32 cellular contexts compared by ENCODE assay signal in the genomic region with DNA sequence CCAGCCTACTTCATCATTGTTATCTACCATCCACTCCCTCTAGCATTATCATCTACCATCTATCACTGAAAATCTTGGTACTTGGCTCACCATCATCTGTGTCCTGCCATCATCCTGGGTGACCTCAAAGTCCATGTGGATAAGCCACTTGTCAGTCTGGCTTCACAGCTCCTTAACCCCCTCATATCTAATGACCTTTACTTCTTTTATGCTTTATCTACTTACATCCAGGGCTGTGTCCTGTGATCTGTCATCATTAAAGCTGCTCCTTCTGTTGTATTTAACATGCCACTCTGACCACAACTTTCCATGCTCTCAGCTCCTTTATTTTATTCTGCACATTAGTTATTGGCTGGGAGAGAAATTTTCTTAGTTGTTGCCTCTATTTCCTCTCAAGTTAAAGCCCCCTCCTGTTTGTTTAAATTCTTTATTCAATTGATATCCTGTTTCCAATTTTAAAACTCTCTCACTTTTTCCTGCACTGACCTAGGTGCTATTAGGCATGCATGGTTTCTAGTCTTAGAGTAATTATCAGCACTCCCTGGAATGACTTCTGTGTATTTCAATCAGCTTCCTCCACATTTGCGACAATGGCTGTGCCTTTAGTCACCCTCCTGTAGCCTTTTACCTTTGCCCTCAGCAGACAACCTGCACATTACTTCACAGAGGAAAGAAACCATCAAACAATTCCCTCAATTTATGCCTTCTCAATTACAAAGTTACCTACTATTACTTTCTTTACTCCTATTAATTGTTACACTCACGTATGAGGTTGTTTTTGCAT. TPM values are rescaled to one million over a fixed set of nuclear protein-coding genes. Genes with fewer than 3 reads are reported as not detected.
"Had no signal": no experiment of that assay in that cellular context is flagged by ENCODE, and none has a peak within 500 bp of the region (broad histone marks: within the 10 kb centered on the region; RNA-seq: fewer than 3 reads in every experiment).

No MANE protein-coding gene starts in this region.

- H3K27me3 ChIP-seq: body of pancreas, right lobe of liver, vagina had no signal

- DNase-seq: activated CD4-positive, alpha-beta T cell treated with anti-CD3 and anti-CD28 coated beads, Interleukin-2, amount 50 U/mL, for 4 hours; activated CD8-positive, alpha-beta memory T cell treated with anti-CD3 and anti-CD28 coated beads, Interleukin-2, amount 50 U/mL, for 48 hours; activated naive CD4-positive, alpha-beta T cell treated with anti-CD3 and anti-CD28 coated beads for 36 hours; activated naive CD8-positive, alpha-beta T cell treated with anti-CD3 and anti-CD28 coated beads, Interleukin-2, amount 10 ng/mL, durations not matched to agents 7 days and 5 days; activated T-cell treated with anti-CD3 and anti-CD28 coated beads, Interleukin-2, amount 50 U/mL, for 4 hours; amygdala; body of pancreas; central memory CD4-positive, alpha-beta T cell; dermis blood vessel endothelial cell; effector CD8-positive, alpha-beta T cell; erythroblast; foreskin fibroblast; hippocampal formation; kidney glomerular epithelial cell; mesenchymal stem cell; naive B cell; nucleus accumbens; right lobe of liver; stimulated activated CD4-positive, alpha-beta T cell treated with anti-CD3 and anti-CD28 coated beads, Interleukin-15, amount 100 ng/mL, for 24 hours; stimulated activated CD8-positive, alpha-beta memory T cell treated with anti-CD3 and anti-CD28 coated beads, Interleukin-4, amount 100 ng/mL, for 48 hours; stimulated activated naive CD4-positive, alpha-beta T cell; SW 1271; T-helper 17 cell had no signal

- ATAC-seq: activated T-cell treated with anti-CD3 and anti-CD28 coated beads, Interleukin-2, amount 50 U/mL, for 4 hours; body of pancreas; right lobe of liver; T-helper 17 cell had no signal

- H3K4me1 ChIP-seq: body of pancreas, right lobe of liver, vagina had no signal

- H3K27ac ChIP-seq: body of pancreas, right lobe of liver, thoracic aorta, vagina had no signal

- H3K36me3 ChIP-seq: right lobe of liver, thoracic aorta, vagina had no signal

- H3K4me3 ChIP-seq: body of pancreas, right lobe of liver, smooth muscle cell, thoracic aorta, vagina had no signal

- H3K9me3 ChIP-seq: body of pancreas, right lobe of liver, thoracic aorta, vagina had no signal

RNA-seq across cellular contexts. Expression of gene FABP2, which starts 8.1 kb away (rescaled TPM):
- total RNA-seq: activated CD8-positive, alpha-beta memory T cell treated with anti-CD3 and anti-CD28 coated beads for 36 hours; activated naive CD4-positive, alpha-beta T cell treated with anti-CD3 and anti-CD28 coated beads for 36 hours; activated T-cell treated with anti-CD3 and anti-CD28 coated beads, Interleukin-2, amount 50 U/mL, for 4 hours; body of pancreas; dermis blood vessel endothelial cell; fibroblast of lung; glomerular endothelial cell; lower leg skin; mononuclear cell; smooth muscle cell; T-helper 17 cell; thoracic aorta; vagina had no signal
- polyA plus RNA-seq: fibroblast of lung, neural cell, smooth muscle cell had no signal
